Comparison of ENCODE assay signal across 1 cellular context in the genomic region with DNA sequence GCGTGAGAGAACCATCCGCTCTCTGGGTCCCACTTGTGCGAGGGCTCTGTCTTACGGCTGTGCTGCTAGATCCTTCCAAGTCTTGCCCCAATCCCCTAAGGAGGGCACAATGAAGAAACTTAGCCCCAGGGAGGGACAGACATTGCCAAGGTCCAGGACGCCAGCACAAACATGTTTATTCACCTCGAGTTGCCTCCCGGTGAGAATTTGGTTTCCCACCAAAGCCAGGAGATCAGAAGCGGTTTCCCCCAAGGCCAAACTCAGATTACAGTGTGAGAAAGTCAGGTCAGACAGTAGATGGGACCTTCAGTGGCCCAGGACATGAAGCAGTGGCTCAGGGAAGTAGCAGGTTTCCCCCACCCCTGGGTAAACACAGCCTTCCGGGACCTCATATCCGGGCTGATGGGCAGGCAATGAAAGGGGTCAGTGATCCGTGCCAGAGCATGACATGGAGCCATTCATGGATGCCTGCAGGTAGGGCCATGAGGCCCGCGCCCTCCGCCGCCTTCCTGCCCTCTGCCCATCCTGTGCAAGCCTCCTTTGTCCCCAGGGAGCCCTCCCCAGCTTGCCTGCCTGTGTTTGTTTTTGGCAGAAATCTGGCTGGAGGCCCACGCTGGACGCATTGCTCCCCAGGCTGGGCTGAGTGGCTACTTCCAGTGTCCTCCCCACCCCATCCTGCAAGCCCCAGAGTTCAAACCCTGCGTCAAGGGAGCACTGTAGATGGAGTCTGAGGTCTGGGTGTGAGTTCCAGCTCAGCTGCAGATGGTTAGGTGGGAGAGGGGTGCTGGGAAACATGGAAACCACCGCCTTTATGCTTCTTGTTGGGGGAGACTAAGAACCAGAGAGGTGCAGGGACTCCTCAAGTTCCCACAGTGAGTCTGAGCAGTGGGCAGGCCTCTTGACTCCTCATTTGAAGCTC.
TF ChIP-seq lines count a peak whose summit lies in the region.

No MANE protein-coding gene starts in this region.

TF ChIP-seq in H1, 55 proteins besides CTCF, POLR2A, EP300 and RAD21:
- TF ChIP-seq POLR2AphosphoS5 (IDR thresholded peaks at IDR 0.05; ENCODE audit: low read depth, low read length), result no peak
- no peak for TF ChIP-seq KDM1A (IDR thresholded peaks at IDR 0.05; ENCODE audit: borderline replicate concordance, low read length)
- TF ChIP-seq NRF1 (IDR thresholded peaks at IDR 0.05; ENCODE audit: low read depth, low read length), result no peak
- no peak for TF ChIP-seq SUZ12 (IDR thresholded peaks at IDR 0.05; ENCODE audit: low read length)
- no peak for TF ChIP-seq CEBPB (IDR thresholded peaks at IDR 0.05; ENCODE audit: low read depth, low read length)
- no peak for TF ChIP-seq JUN (IDR thresholded peaks at IDR 0.05; ENCODE audit: low read depth, low read length)
- TF ChIP-seq SP4 (IDR thresholded peaks at IDR 0.05; ENCODE audit: low read length), result no peak
- TF ChIP-seq, protein P1, sequence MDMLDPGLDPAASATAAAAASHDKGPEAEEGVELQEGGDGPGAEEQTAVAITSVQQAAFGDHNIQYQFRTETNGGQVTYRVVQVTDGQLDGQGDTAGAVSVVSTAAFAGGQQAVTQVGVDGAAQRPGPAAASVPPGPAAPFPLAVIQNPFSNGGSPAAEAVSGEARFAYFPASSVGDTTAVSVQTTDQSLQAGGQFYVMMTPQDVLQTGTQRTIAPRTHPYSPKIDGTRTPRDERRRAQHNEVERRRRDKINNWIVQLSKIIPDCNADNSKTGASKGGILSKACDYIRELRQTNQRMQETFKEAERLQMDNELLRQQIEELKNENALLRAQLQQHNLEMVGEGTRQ (IDR thresholded peaks at IDR 0.05; ENCODE audit: low read length), result no peak
- no peak for TF ChIP-seq EZH2 (IDR thresholded peaks at IDR 0.05; ENCODE audit: low read depth, low read length, severe bottlenecking)
- no peak for TF ChIP-seq ASH2L (IDR thresholded peaks at IDR 0.05; ENCODE audit: low read length)
- no peak for TF ChIP-seq HDAC6 (IDR thresholded peaks at IDR 0.05; ENCODE audit: low read depth, low read length)
- no peak for TF ChIP-seq TCF12 (IDR thresholded peaks at IDR 0.05; ENCODE audit: low read depth, low read length)
- no peak for TF ChIP-seq GABPA (IDR thresholded peaks at IDR 0.05; ENCODE audit: borderline replicate concordance, insufficient read depth, low read length)
- TF ChIP-seq SIN3A (conservative IDR thresholded peaks at IDR 0.05 in 1 of 2, IDR thresholded peaks at IDR 0.05 in 1 of 2; ENCODE audit: low read depth in 1 of 2, low read length in 2 of 2), result no peak
- no peak for TF ChIP-seq TAF1 (IDR thresholded peaks at IDR 0.05; ENCODE audit: low read depth, low read length)
- TF ChIP-seq TBP (IDR thresholded peaks at IDR 0.05; ENCODE audit: low read depth, low read length), result no peak
- TF ChIP-seq RBBP5 (IDR thresholded peaks at IDR 0.05; ENCODE audit: borderline replicate concordance, low read depth, low read length), result no peak
- TF ChIP-seq, protein P2, sequence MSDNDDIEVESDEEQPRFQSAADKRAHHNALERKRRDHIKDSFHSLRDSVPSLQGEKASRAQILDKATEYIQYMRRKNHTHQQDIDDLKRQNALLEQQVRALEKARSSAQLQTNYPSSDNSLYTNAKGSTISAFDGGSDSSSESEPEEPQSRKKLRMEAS (IDR thresholded peaks at IDR 0.05), result no peak
- TF ChIP-seq CHD2 (IDR thresholded peaks at IDR 0.05; ENCODE audit: low read length), result no peak
- TF ChIP-seq CREB1 (IDR thresholded peaks at IDR 0.05), result no peak
